ENCODE assay signal across 18 cellular contexts in genomic region chr14:29745863-29746262, GRCh38.
"Had no signal": no experiment of that assay in that cellular context is flagged by ENCODE, and none has a peak within 500 bp of the region (broad histone marks: within the 10 kb centered on the region; RNA-seq: fewer than 3 reads in every experiment).

No MANE protein-coding gene starts in this region.

- H3K4me3 ChIP-seq: coronary artery, lower lobe of right lung, ovary, psoas muscle, right lobe of liver, suprapubic skin, transverse colon, upper lobe of right lung, uterus had no signal

- H3K4me1 ChIP-seq: right lobe of liver, uterus had no signal

- H3K36me3 ChIP-seq: lower lobe of right lung, ovary, right lobe of liver, suprapubic skin, transverse colon, upper lobe of right lung, uterus had no signal

- ATAC-seq: effector memory CD8-positive, alpha-beta T cell; left lobe of liver; lower lobe of right lung; natural killer cell; psoas muscle; stimulated activated naive B cell treated with anti-CD40 and anti-IgM and Interleukin-4, amounts not matched to agents 10 μg/mL and 1 μg/mL and 100 μg/mL, for 72 hours; upper lobe of right lung had no signal

- H3K27ac ChIP-seq: coronary artery, lower lobe of right lung, ovary, psoas muscle, right lobe of liver, suprapubic skin, transverse colon, upper lobe of right lung, uterus had no signal

- DNase-seq: effector memory CD8-positive, alpha-beta T cell; head of caudate nucleus; lower lobe of right lung; natural killer cell; occipital lobe; ovary; posterior cingulate gyrus; psoas muscle; right lobe of liver; stimulated activated CD4-positive, alpha-beta T cell treated with anti-CD3 and anti-CD28 coated beads, Interleukin-15, amount 100 ng/mL, for 24 hours; stimulated activated CD4-positive, alpha-beta T cell treated with anti-CD3 and anti-CD28 coated beads, Interleukin-2, amount 100 ng/mL, for 48 hours; stimulated activated naive B cell treated with anti-CD40 and anti-IgM and Interleukin-4, amounts not matched to agents 10 μg/mL and 1 μg/mL and 100 μg/mL, for 72 hours; transverse colon; upper lobe of right lung; uterus had no signal

- H3K27me3 ChIP-seq: ovary, right lobe of liver, suprapubic skin, transverse colon, upper lobe of right lung, uterus had no signal

- H3K9me3 ChIP-seq: lower lobe of right lung, ovary, psoas muscle, right lobe of liver, suprapubic skin, transverse colon, upper lobe of right lung, uterus had no signal
